In genomic region chr2:161245671-161246070, GRCh38 we compare ENCODE assay signal across 9 cellular contexts.
A peak's percentile ranks its signal among the peaks of the same experiment; 100 is the strongest.
DNase-seq lines count a peak whose midpoint lies in the region; ATAC-seq and TF ChIP-seq lines count a peak whose summit lies in the region.
"Had no signal": no experiment of that assay in that cellular context is flagged by ENCODE, and none has a peak within 500 bp of the region (broad histone marks: within the 10 kb centered on the region; RNA-seq: fewer than 3 reads in every experiment).

No MANE protein-coding gene starts in this region.

- H3K4me3 Mint-ChIP-seq in activated T-cell treated with anti-CD3 and anti-CD28 coated beads, Interleukin-2, amount 50 U/mL, for 4 hours = peak overlapping the region; percentile 90
- peak overlapping the region; percentile 82 for H3K4me3 Mint-ChIP-seq in WTC11
- H3K4me3 Mint-ChIP-seq in glutamatergic neuron (ENCODE audit: unreplicated experiment) = peak overlapping the region; percentile 79
- H3K4me3 Mint-ChIP-seq in stimulated activated naive CD8-positive, alpha-beta T cell treated with anti-CD3 and anti-CD28 coated beads, Interleukin-15, amount 100 ng/mL, for 72 hours = peak overlapping the region; percentile 60 to 96

- H3K36me3 Mint-ChIP-seq in activated T-cell treated with anti-CD3 and anti-CD28 coated beads, Interleukin-2, amount 50 U/mL, for 4 hours (ENCODE audit: insufficient read depth) = no peaks in the 10 kb centered on the region
- no peaks in the 10 kb centered on the region for H3K36me3 Mint-ChIP-seq in WTC11
- no peaks in the 10 kb centered on the region for H3K36me3 Mint-ChIP-seq in glutamatergic neuron (ENCODE audit: unreplicated experiment)

- H3K9me3 Mint-ChIP-seq in activated T-cell treated with anti-CD3 and anti-CD28 coated beads, Interleukin-2, amount 50 U/mL, for 4 hours = no peaks in the 10 kb centered on the region
- H3K9me3 Mint-ChIP-seq in WTC11 = no peaks in the 10 kb centered on the region
- peaks cover 15% of the 10 kb centered on the region for H3K9me3 Mint-ChIP-seq in glutamatergic neuron (ENCODE audit: unreplicated experiment)
- H3K9me3 Mint-ChIP-seq in stimulated activated naive CD8-positive, alpha-beta T cell treated with anti-CD3 and anti-CD28 coated beads, Interleukin-15, amount 100 ng/mL, for 72 hours = no peaks in the 10 kb centered on the region

- no peak for TF ChIP-seq CTCF in WTC11 (IDR thresholded peaks at IDR 0.05)
- no peak for TF ChIP-seq CTCF in glutamatergic neuron (IDR thresholded peaks at IDR 0.05; ENCODE audit: partially characterized antibody, unreplicated experiment)

- CTCF ChIA-PET in WTC11 (lab: Charles Lee) = no interaction called here

- POLR2A ChIA-PET in WTC11 (lab: Charles Lee) = no interaction called here

- DNase-seq in activated T-cell treated with anti-CD3 and anti-CD28 coated beads, Interleukin-2, amount 50 U/mL, for 4 hours = no peak
- no peak for DNase-seq in activated T-cell treated with anti-CD3 and anti-CD28 coated beads, Interleukin-2, amount 50 U/mL, for 1 hour
- DNase-seq in WTC11 (ENCODE audit: low spot score) (no peak), glutamatergic neuron (no peak), D341Med (ENCODE audit: low spot score) (no peak)
- no peak for DNase-seq in stimulated activated naive CD8-positive, alpha-beta T cell treated with anti-CD3 and anti-CD28 coated beads, Interleukin-15, amount 100 ng/mL, for 72 hours
- DNase-seq: EL had no signal

- no peaks in the 10 kb centered on the region for H3K27me3 Mint-ChIP-seq in activated T-cell treated with anti-CD3 and anti-CD28 coated beads, Interleukin-2, amount 50 U/mL, for 4 hours (ENCODE audit: low read depth)
- H3K27me3 Mint-ChIP-seq in WTC11 (ENCODE audit: low read depth) (peaks cover 56% of the 10 kb centered on the region), glutamatergic neuron (ENCODE audit: unreplicated experiment) (peaks cover 4% of the 10 kb centered on the region)
- H3K27me3 Mint-ChIP-seq in stimulated activated naive CD8-positive, alpha-beta T cell treated with anti-CD3 and anti-CD28 coated beads, Interleukin-15, amount 100 ng/mL, for 72 hours = peaks cover 68% of the 10 kb centered on the region

- ATAC-seq in activated T-cell treated with anti-CD3 and anti-CD28 coated beads, Interleukin-2, amount 50 U/mL, for 4 hours = no peak
- ATAC-seq in WTC11 (no peak), GM18873 (IDR thresholded peaks at IDR 0.05; ENCODE audit: low FRiP score, unreplicated experiment) (no peak), GM19452 (IDR thresholded peaks at IDR 0.05; ENCODE audit: unreplicated experiment) (no peak)
- ATAC-seq in stimulated activated naive CD8-positive, alpha-beta T cell treated with anti-CD3 and anti-CD28 coated beads, Interleukin-15, amount 100 ng/mL, for 72 hours = no peak

- peaks cover 56% of the 10 kb centered on the region for H3K4me1 Mint-ChIP-seq in activated T-cell treated with anti-CD3 and anti-CD28 coated beads, Interleukin-2, amount 50 U/mL, for 4 hours (ENCODE audit: low read depth)
- H3K4me1 Mint-ChIP-seq in WTC11 (peaks cover 47% of the 10 kb centered on the region), glutamatergic neuron (ENCODE audit: low read depth, unreplicated experiment) (peaks cover 49% of the 10 kb centered on the region)
- H3K4me1 Mint-ChIP-seq in stimulated activated naive CD8-positive, alpha-beta T cell treated with anti-CD3 and anti-CD28 coated beads, Interleukin-15, amount 100 ng/mL, for 72 hours = peaks cover 37% of the 10 kb centered on the region

- H3K27ac Mint-ChIP-seq in WTC11 (no peak overlapping the region), glutamatergic neuron (ENCODE audit: unreplicated experiment) (peak overlapping the region; percentile 97)
- H3K27ac Mint-ChIP-seq in stimulated activated naive CD8-positive, alpha-beta T cell treated with anti-CD3 and anti-CD28 coated beads, Interleukin-15, amount 100 ng/mL, for 72 hours = peak overlapping the region in 1 of 2 donors; percentile 99

TF ChIP-seq in WTC11, 78 proteins besides CTCF, POLR2A, EP300 and RAD21:
- no peak for TF ChIP-seq TEAD4 (CRISPR knock-in tag; IDR thresholded peaks at IDR 0.05)
- TF ChIP-seq, protein P1, sequence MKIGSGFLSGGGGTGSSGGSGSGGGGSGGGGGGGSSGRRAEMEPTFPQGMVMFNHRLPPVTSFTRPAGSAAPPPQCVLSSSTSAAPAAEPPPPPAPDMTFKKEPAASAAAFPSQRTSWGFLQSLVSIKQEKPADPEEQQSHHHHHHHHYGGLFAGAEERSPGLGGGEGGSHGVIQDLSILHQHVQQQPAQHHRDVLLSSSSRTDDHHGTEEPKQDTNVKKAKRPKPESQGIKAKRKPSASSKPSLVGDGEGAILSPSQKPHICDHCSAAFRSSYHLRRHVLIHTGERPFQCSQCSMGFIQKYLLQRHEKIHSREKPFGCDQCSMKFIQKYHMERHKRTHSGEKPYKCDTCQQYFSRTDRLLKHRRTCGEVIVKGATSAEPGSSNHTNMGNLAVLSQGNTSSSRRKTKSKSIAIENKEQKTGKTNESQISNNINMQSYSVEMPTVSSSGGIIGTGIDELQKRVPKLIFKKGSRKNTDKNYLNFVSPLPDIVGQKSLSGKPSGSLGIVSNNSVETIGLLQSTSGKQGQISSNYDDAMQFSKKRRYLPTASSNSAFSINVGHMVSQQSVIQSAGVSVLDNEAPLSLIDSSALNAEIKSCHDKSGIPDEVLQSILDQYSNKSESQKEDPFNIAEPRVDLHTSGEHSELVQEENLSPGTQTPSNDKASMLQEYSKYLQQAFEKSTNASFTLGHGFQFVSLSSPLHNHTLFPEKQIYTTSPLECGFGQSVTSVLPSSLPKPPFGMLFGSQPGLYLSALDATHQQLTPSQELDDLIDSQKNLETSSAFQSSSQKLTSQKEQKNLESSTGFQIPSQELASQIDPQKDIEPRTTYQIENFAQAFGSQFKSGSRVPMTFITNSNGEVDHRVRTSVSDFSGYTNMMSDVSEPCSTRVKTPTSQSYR (CRISPR knock-in tag; IDR thresholded peaks at IDR 0.05) = no peak
- TF ChIP-seq, protein P2, sequence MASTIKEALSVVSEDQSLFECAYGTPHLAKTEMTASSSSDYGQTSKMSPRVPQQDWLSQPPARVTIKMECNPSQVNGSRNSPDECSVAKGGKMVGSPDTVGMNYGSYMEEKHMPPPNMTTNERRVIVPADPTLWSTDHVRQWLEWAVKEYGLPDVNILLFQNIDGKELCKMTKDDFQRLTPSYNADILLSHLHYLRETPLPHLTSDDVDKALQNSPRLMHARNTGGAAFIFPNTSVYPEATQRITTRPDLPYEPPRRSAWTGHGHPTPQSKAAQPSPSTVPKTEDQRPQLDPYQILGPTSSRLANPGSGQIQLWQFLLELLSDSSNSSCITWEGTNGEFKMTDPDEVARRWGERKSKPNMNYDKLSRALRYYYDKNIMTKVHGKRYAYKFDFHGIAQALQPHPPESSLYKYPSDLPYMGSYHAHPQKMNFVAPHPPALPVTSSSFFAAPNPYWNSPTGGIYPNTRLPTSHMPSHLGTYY (CRISPR knock-in tag; IDR thresholded peaks at IDR 0.05) = no peak
- no peak for TF ChIP-seq ARID4B (CRISPR knock-in tag; IDR thresholded peaks at IDR 0.05; ENCODE audit: borderline replicate concordance)
- TF ChIP-seq E2F4 (CRISPR knock-in tag; IDR thresholded peaks at IDR 0.05; ENCODE audit: borderline replicate concordance, low read depth) = no peak
- no peak for TF ChIP-seq GTF2I (CRISPR knock-in tag; conservative IDR thresholded peaks at IDR 0.05)
- TF ChIP-seq, protein P3, sequence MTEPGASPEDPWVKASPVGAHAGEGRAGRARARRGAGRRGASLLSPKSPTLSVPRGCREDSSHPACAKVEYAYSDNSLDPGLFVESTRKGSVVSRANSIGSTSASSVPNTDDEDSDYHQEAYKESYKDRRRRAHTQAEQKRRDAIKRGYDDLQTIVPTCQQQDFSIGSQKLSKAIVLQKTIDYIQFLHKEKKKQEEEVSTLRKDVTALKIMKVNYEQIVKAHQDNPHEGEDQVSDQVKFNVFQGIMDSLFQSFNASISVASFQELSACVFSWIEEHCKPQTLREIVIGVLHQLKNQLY (CRISPR knock-in tag; IDR thresholded peaks at IDR 0.05) = no peak
- TF ChIP-seq RORB (CRISPR knock-in tag; IDR thresholded peaks at IDR 0.05) = no peak
TF ChIP-seq in WTC11: peak in this region for 0.
